ENCODE assay signal across 14 cellular contexts in the genomic region with DNA sequence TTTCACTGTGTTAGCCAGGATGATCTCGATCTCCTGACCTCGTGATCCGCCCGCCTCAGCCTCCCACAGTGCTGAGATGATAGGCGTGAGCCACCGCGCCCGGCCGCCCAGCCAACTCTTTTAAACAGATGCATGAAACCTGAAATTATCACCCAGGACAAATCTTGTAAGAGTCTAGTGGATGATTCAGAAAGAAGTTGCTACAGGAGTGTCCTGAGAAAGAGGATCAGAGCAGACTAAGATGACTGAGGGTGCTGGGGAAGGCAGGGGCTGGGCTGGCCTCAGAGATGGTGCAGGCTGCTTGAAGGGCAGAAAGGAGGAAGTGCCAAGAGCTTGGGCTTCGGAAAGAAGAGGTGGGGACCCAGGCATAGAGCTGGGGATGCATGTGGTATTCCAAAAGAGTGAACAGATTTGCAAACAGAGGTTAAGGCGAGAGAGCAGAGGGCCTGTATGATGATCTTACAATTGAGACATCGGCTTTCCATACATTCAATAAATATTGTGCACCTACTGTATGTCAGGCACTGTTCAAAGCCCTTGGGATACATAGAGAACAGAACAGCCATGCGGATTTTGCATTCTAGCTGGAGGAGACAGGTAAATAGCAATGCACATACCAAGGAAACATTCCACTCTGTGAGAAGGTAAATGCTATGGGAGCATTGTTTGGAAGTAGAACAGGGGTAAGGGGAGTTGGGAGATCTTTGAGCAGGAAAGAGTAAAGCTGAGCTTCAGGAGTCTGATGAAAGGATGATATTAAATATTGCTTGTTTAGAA.
"Had no signal": no experiment of that assay in that cellular context is flagged by ENCODE, and none has a peak within 500 bp of the region (broad histone marks: within the 10 kb centered on the region; RNA-seq: fewer than 3 reads in every experiment).

No MANE protein-coding gene starts in this region.

- FAIRE-seq: astrocyte, endothelial cell of umbilical vein, frontal cortex had no signal

- DNase-seq: activated CD4-positive, alpha-beta T cell treated with anti-CD3 and anti-CD28 coated beads, Interleukin-2, amount 50 U/mL, for 48 hours; activated gamma-delta T cell treated with Interleukin-2 at 50 U/mL for 16 hours; activated naive CD8-positive, alpha-beta T cell treated with anti-CD3 and anti-CD28 coated beads, Interleukin-2, amount 10 ng/mL, durations not matched to agents 7 days and 5 days; activated T-cell treated with anti-CD3 and anti-CD28 coated beads, Interleukin-2, amount 50 U/mL, for 4 hours; kidney glomerular epithelial cell; natural killer cell; stimulated activated CD4-positive, alpha-beta T cell treated with anti-CD3 and anti-CD28 coated beads, Interleukin-2, amount 100 ng/mL, for 48 hours; stimulated activated naive CD4-positive, alpha-beta T cell treated with Interleukin-2 at 50 U/mL for 16 hours; SW 1271 had no signal

- ATAC-seq: activated CD4-positive, CD25-positive, alpha-beta regulatory T cell treated with anti-CD3 and anti-CD28 coated beads, Interleukin-2, amount 50 U/mL, for 24 hours; activated T-cell treated with anti-CD3 and anti-CD28 coated beads, Interleukin-2, amount 50 U/mL, for 4 hours; natural killer cell had no signal

- H3K4me3 ChIP-seq: lung had no signal
